ENCODE assay signal across 13 cellular contexts in genomic region chr10:23345861-23346260, GRCh38. TPM values are rescaled to one million over a fixed set of nuclear protein-coding genes. Genes with fewer than 3 reads are reported as not detected.
DNase-seq lines count a peak whose midpoint lies in the region; ATAC-seq and TF ChIP-seq lines count a peak whose summit lies in the region.
"Had no signal": no experiment of that assay in that cellular context is flagged by ENCODE, and none has a peak within 500 bp of the region (broad histone marks: within the 10 kb centered on the region; RNA-seq: fewer than 3 reads in every experiment).

No MANE protein-coding gene starts in this region.

- H3K27me3 ChIP-seq in BJ (ENCODE audit: control insufficient read depth, insufficient read depth, low read length) (no peaks in the 10 kb centered on the region), body of pancreas (peaks cover 0 to 3% of the 10 kb centered on the region in 2 donors)
- H3K27me3 ChIP-seq: Peyer's patch had no signal

- H3K36me3 Mint-ChIP-seq in HFFc6 (ENCODE audit: low read depth) = no peaks in the 10 kb centered on the region
- H3K36me3 Mint-ChIP-seq in activated T-cell treated with anti-CD3 and anti-CD28 coated beads, Interleukin-2, amount 50 U/mL, for 24 hours (ENCODE audit: low read depth) = no peaks in the 10 kb centered on the region
- H3K36me3 Mint-ChIP-seq: activated CD8-positive, alpha-beta memory T cell treated with anti-CD3 and anti-CD28 coated beads, Interleukin-2, amount 10 ng/mL, durations not matched to agents 7 days and 5 days; memory B cell had no signal

- peaks cover 48% of the 10 kb centered on the region for H3K4me1 Mint-ChIP-seq in HFFc6 (ENCODE audit: low read depth)
- H3K4me1 Mint-ChIP-seq in activated T-cell treated with anti-CD3 and anti-CD28 coated beads, Interleukin-2, amount 50 U/mL, for 24 hours (ENCODE audit: low read depth) = peaks cover 40% of the 10 kb centered on the region

- TF ChIP-seq CTCF in BJ (IDR thresholded peaks at IDR 0.05; ENCODE audit: insufficient read depth, low read depth, low read length) (no peak), HFFc6 (IDR thresholded peaks at IDR 0.05) (no peak), mucosa of descending colon (IDR thresholded peaks at IDR 0.05) (no peak), body of pancreas (IDR thresholded peaks at IDR 0.05) (no peak)

- ATAC-seq in mucosa of descending colon (no peak), body of pancreas (no peak), HG02588 (IDR thresholded peaks at IDR 0.05; ENCODE audit: unreplicated experiment) (no peak)
- ATAC-seq: activated CD8-positive, alpha-beta memory T cell treated with anti-CD3 and anti-CD28 coated beads, Interleukin-2, amount 10 ng/mL, durations not matched to agents 7 days and 5 days had no signal

- POLR2A ChIA-PET in BJ (lab: Charles Lee) = no interaction called here

- H3K4me1 ChIP-seq in mucosa of descending colon (ENCODE audit: low read depth) (peaks cover 9% of the 10 kb centered on the region), body of pancreas (peaks cover 11% of the 10 kb centered on the region)

- CTCF ChIA-PET in BJ (lab: Yijun Ruan, JAX) = interaction anchor here (1.1 to 1.6 kb wide), 2 partner anchors 17 to 57 kb away, joined by 3 to 4 read pairs; no protein-coding TSS in a partner anchor

- no peak overlapping the region for H3K27ac ChIP-seq in body of pancreas
- H3K27ac ChIP-seq: HL-60, Peyer's patch had no signal

- H3K27me3 Mint-ChIP-seq in HFFc6 (ENCODE audit: insufficient read depth) = no peaks in the 10 kb centered on the region
- H3K27me3 Mint-ChIP-seq in activated T-cell treated with anti-CD3 and anti-CD28 coated beads, Interleukin-2, amount 50 U/mL, for 24 hours = no peaks in the 10 kb centered on the region

- peak overlapping the region; percentile 69 for H3K27ac Mint-ChIP-seq in HFFc6
- no peak overlapping the region for H3K27ac Mint-ChIP-seq in activated T-cell treated with anti-CD3 and anti-CD28 coated beads, Interleukin-2, amount 50 U/mL, for 24 hours
- H3K27ac Mint-ChIP-seq: activated CD8-positive, alpha-beta memory T cell treated with anti-CD3 and anti-CD28 coated beads, Interleukin-2, amount 10 ng/mL, durations not matched to agents 7 days and 5 days; memory B cell had no signal

- no peak overlapping the region for H3K4me3 Mint-ChIP-seq in HFFc6
- no peak overlapping the region for H3K4me3 Mint-ChIP-seq in activated T-cell treated with anti-CD3 and anti-CD28 coated beads, Interleukin-2, amount 50 U/mL, for 24 hours
- H3K4me3 Mint-ChIP-seq: activated CD8-positive, alpha-beta memory T cell treated with anti-CD3 and anti-CD28 coated beads, Interleukin-2, amount 10 ng/mL, durations not matched to agents 7 days and 5 days; memory B cell had no signal

- intact Hi-C loops in mucosa of descending colon (cut with DNase I, micrococcal nuclease) (no loop called here), body of pancreas (cut with DNase I) (no loop called here)

- no peaks in the 10 kb centered on the region for H3K9me3 ChIP-seq in mucosa of descending colon
- H3K9me3 ChIP-seq in body of pancreas = no peaks in the 10 kb centered on the region
- H3K9me3 ChIP-seq: Peyer's patch had no signal

- TF ChIP-seq POLR2A in body of pancreas (IDR thresholded peaks at IDR 0.05) = no peak

- no peaks in the 10 kb centered on the region for H3K9me3 Mint-ChIP-seq in HFFc6
- H3K9me3 Mint-ChIP-seq in activated T-cell treated with anti-CD3 and anti-CD28 coated beads, Interleukin-2, amount 50 U/mL, for 24 hours = no peaks in the 10 kb centered on the region

- peak; percentile 3 for DNase-seq in BJ (ENCODE audit: low read depth)
- DNase-seq in HFFc6 = peak; percentile 87
- DNase-seq in SW480 (ENCODE audit: low spot score) = peak; percentile 89
- DNase-seq in inferior parietal cortex (ENCODE audit: extremely low spot score) = peak; percentile 51
- DNase-seq in activated T-cell treated with anti-CD3 and anti-CD28 coated beads, Interleukin-2, amount 50 U/mL, for 24 hours = no peak
- DNase-seq in mucosa of descending colon = no peak
- DNase-seq in body of pancreas = no peak
- DNase-seq: activated CD8-positive, alpha-beta memory T cell treated with anti-CD3 and anti-CD28 coated beads, Interleukin-2, amount 10 ng/mL, durations not matched to agents 7 days and 5 days; effector memory CD4-positive, alpha-beta T cell; Peyer's patch had no signal

- H3K4me3 ChIP-seq in BJ (ENCODE audit: low read depth, low read length) = no peak overlapping the region
- no peak overlapping the region for H3K4me3 ChIP-seq in mucosa of descending colon
- no peak overlapping the region for H3K4me3 ChIP-seq in body of pancreas
- H3K4me3 ChIP-seq: Peyer's patch had no signal

- H3K36me3 ChIP-seq in BJ (ENCODE audit: control insufficient read depth, insufficient read depth, low read length) (no peaks in the 10 kb centered on the region), mucosa of descending colon (ENCODE audit: low read depth) (no peaks in the 10 kb centered on the region), body of pancreas (replicated peaks in 1 of 2; ENCODE audit: insufficient read depth in 1 of 2, low read depth in 2 of 2) (no peaks in the 10 kb centered on the region)
- H3K36me3 ChIP-seq: Peyer's patch had no signal

- WGBS in body of pancreas, 2 donors = 47 to 60% methylated on average over 5 of the region's 5 CpGs

RNA-seq across cellular contexts. Expression of gene C10orf67, which starts 1.3 kb away (rescaled TPM):
- 0.10 and 0.15 TPM in 2 replicates for polyA plus RNA-seq in BJ (2011; rRNA removed)
- polyA minus RNA-seq in BJ (2011; rRNA and poly(A)+ RNA removed) = 0.26 TPM in 1 of 2 replicates, not detected in the other
- under 1 TPM; 0.10 to 0.88 (median 0.33) TPM for total RNA-seq in HFFc6 (2021; fragmentation: NEBNext Ultra II Directional; extraction: Animal tissue kit (Norgen Biotek cat#: 25700))
- total RNA-seq in mucosa of descending colon (not detected), body of pancreas (under 1 TPM in 1 of 2 donors, not detected in 1; 0.52 TPM)

Comparison
In these comparisons a context has a peak if more than half of its experiments do, and no peak if none do; other contexts are left out.
1. DNase-seq: peak in BJ (single experiment), HFFc6 (single experiment), SW480 (single experiment) and inferior parietal cortex (single experiment); none in activated T-cell treated with anti-CD3 and anti-CD28 coated beads, Interleukin-2, amount 50 U/mL, for 24 hours (single experiment), mucosa of descending colon (0 of 3) and body of pancreas (0 of 4).